Comparison of ENCODE assay signal across 28 cellular contexts in the genomic region with DNA sequence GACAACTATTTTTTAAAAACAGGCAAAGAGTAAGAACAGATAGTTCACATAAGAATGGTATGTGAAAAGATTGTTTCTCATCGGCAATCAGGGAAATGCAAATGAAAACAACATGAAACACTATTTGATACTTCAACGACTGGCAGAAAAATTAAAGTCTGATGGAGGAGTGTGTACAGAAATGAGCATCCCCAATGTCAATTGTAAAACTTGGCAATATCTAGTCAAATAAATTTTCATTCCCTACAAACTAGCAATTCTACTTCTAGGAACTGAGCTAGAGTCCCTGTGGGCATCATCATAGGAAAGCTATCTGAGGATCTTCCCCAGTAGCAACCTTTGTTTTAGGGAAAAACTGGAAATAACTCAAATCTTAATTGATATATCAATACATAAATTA.
"Had no signal": no experiment of that assay in that cellular context is flagged by ENCODE, and none has a peak within 500 bp of the region (broad histone marks: within the 10 kb centered on the region; RNA-seq: fewer than 3 reads in every experiment).

No MANE protein-coding gene starts in this region.

- H3K4me2 ChIP-seq: hepatocyte had no signal

- FAIRE-seq: endometrium, endothelial cell of umbilical vein, frontal cortex had no signal

- H3K9me3 ChIP-seq: colonic mucosa, esophagus muscularis mucosa, esophagus squamous epithelium, gastrocnemius medialis, heart left ventricle, heart right ventricle had no signal

- H2AFZ ChIP-seq: hepatocyte had no signal

- H3K36me3 ChIP-seq: colonic mucosa, esophagus muscularis mucosa, esophagus squamous epithelium, gastrocnemius medialis, gastroesophageal sphincter, heart left ventricle, heart right ventricle had no signal

- ATAC-seq: effector memory CD8-positive, alpha-beta T cell; esophagus mucosa; foreskin keratinocyte; gastrocnemius medialis; gastroesophageal sphincter; heart left ventricle; heart right ventricle had no signal

- H3K4me1 ChIP-seq: colonic mucosa, esophagus muscularis mucosa, foreskin keratinocyte, gastrocnemius medialis, gastroesophageal sphincter, heart left ventricle, heart right ventricle had no signal

- DNase-seq: colonic mucosa; cortex of kidney; dermis blood vessel endothelial cell; dorsolateral prefrontal cortex; effector CD4-positive, alpha-beta T cell; effector CD8-positive, alpha-beta T cell; effector memory CD4-positive, alpha-beta T cell; effector memory CD8-positive, alpha-beta T cell; endodermal cell; erythroblast; esophagus squamous epithelium; foreskin fibroblast; foreskin keratinocyte; foreskin melanocyte; gastrocnemius medialis; glutamatergic neuron; head of caudate nucleus; heart left ventricle; heart right ventricle had no signal

- H3K27ac ChIP-seq: colonic mucosa, coronary artery, dorsolateral prefrontal cortex, epithelial cell of prostate, esophagus muscularis mucosa, esophagus squamous epithelium, foreskin keratinocyte, gastrocnemius medialis, gastroesophageal sphincter, heart left ventricle, heart right ventricle, hepatocyte had no signal

- H3K27me3 ChIP-seq: colonic mucosa, esophagus muscularis mucosa, foreskin keratinocyte, gastrocnemius medialis, gastroesophageal sphincter, heart left ventricle, heart right ventricle, hepatocyte had no signal

- H3K79me2 ChIP-seq: hepatocyte had no signal

- H3K4me3 ChIP-seq: colonic mucosa, coronary artery, dorsolateral prefrontal cortex, esophagus muscularis mucosa, esophagus squamous epithelium, gastrocnemius medialis, gastroesophageal sphincter, heart left ventricle, heart right ventricle, hepatocyte had no signal
